10 cellular contexts compared by ENCODE assay signal in the genomic region with DNA sequence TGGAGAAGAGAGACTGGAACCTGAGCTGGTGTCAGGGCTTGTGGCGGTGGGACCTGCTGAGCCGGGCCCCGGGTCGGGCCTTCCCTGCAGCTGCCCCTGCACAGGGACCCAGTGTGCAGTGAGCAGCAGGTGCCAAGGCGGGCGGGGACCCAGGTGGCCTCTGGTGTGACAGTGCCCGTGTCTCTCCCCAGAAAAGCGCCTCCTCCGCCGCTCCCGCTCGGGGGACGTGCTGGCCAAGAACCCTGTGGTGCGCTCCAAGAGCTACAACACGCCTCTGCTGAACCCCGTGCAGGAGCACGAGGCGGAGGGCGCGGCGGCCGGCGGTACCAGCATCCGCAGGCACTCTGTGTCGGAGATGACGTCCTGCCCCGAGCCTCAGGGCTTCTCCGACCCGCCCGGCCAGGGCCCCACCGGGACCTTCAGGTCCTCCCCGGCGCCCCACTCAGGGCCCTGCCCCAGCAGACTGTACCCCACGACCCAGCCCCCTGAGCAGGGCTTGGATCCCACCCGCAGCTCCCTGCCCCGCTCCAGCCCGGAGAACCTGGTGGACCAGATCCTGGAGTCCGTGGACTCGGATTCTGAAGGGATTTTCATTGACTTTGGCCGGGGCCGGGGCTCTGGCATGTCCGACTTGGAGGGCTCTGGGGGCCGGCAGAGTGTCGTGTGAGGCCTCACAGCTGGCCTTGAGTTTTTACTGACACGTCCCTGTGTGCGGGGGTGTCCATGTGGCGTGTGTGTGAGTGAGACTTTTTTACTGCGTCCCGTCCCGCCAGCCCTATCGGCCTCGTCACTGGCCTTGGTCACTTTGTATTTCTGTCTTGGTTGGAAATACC.
"Had no signal": no experiment of that assay in that cellular context is flagged by ENCODE, and none has a peak within 500 bp of the region (broad histone marks: within the 10 kb centered on the region; RNA-seq: fewer than 3 reads in every experiment).

No MANE protein-coding gene starts in this region.

- H3K27me3 ChIP-seq: tibial nerve, vagina had no signal

- FAIRE-seq: endometrium had no signal

- H3K4me3 Mint-ChIP-seq: activated CD4-positive, alpha-beta memory T cell treated with anti-CD3 and anti-CD28 coated beads, Interleukin-2, amount 10 ng/mL, durations not matched to agents 7 days and 5 days; activated CD4-positive, alpha-beta T cell treated with anti-CD3 and anti-CD28 coated beads for 36 hours; activated naive CD8-positive, alpha-beta T cell treated with anti-CD3 and anti-CD28 coated beads for 36 hours; activated T-cell treated with anti-CD3 and anti-CD28 coated beads, Interleukin-2, amount 50 U/mL, for 72 hours; stimulated activated naive B cell treated with anti-CD40 and anti-IgM and Interleukin-4, amounts not matched to agents 10 μg/mL and 1 μg/mL and 100 μg/mL, for 72 hours had no signal

- H3K4me1 ChIP-seq: tibial nerve had no signal

- H3K9me3 ChIP-seq: tibial nerve, vagina had no signal

- H3K27ac Mint-ChIP-seq: activated CD4-positive, alpha-beta memory T cell treated with anti-CD3 and anti-CD28 coated beads, Interleukin-2, amount 10 ng/mL, durations not matched to agents 7 days and 5 days; activated CD4-positive, alpha-beta T cell treated with anti-CD3 and anti-CD28 coated beads for 36 hours; activated T-cell treated with anti-CD3 and anti-CD28 coated beads, Interleukin-2, amount 50 U/mL, for 72 hours; stimulated activated naive B cell treated with anti-CD40 and anti-IgM and Interleukin-4, amounts not matched to agents 10 μg/mL and 1 μg/mL and 100 μg/mL, for 72 hours had no signal

- H3K4me1 Mint-ChIP-seq: activated CD4-positive, alpha-beta memory T cell treated with anti-CD3 and anti-CD28 coated beads, Interleukin-2, amount 10 ng/mL, durations not matched to agents 7 days and 5 days; activated CD4-positive, alpha-beta T cell treated with anti-CD3 and anti-CD28 coated beads for 36 hours; activated naive CD8-positive, alpha-beta T cell treated with anti-CD3 and anti-CD28 coated beads for 36 hours; neural crest cell; stimulated activated naive B cell treated with anti-CD40 and anti-IgM and Interleukin-4, amounts not matched to agents 10 μg/mL and 1 μg/mL and 100 μg/mL, for 72 hours had no signal

- H3K9me3 Mint-ChIP-seq: activated naive CD8-positive, alpha-beta T cell treated with anti-CD3 and anti-CD28 coated beads for 36 hours; neural crest cell had no signal

- H3K4me3 ChIP-seq: dorsolateral prefrontal cortex, tibial nerve, vagina had no signal

- H3K36me3 ChIP-seq: tibial nerve, vagina had no signal

- H3K27me3 Mint-ChIP-seq: activated CD4-positive, alpha-beta memory T cell treated with anti-CD3 and anti-CD28 coated beads, Interleukin-2, amount 10 ng/mL, durations not matched to agents 7 days and 5 days; activated CD4-positive, alpha-beta T cell treated with anti-CD3 and anti-CD28 coated beads for 36 hours; activated naive CD8-positive, alpha-beta T cell treated with anti-CD3 and anti-CD28 coated beads for 36 hours had no signal

- H3K27ac ChIP-seq: dorsolateral prefrontal cortex, tibial nerve, vagina had no signal
